8 cellular contexts compared by ENCODE assay signal in genomic region chr17:74842599-74843351, GRCh38.
DNase-seq lines count a peak whose midpoint lies in the region; ATAC-seq and TF ChIP-seq lines count a peak whose summit lies in the region.

No MANE protein-coding gene starts in this region.

- peak overlapping the region in 1 of 2 donors; percentile 11 for H3K4me3 Mint-ChIP-seq in stimulated activated naive B cell treated with anti-CD40 and anti-IgM and Interleukin-4, amounts not matched to agents 10 μg/mL and 1 μg/mL and 100 μg/mL, for 72 hours

- peak overlapping the region in 1 of 2 donors; percentile 70 for H3K27ac ChIP-seq in coronary artery

- peak; percentile 50 for TF ChIP-seq CTCF in GM12875 (IDR thresholded peaks at IDR 0.05; ENCODE audit: borderline replicate concordance, insufficient read depth, low read depth, low read length)
- TF ChIP-seq CTCF in coronary artery (IDR thresholded peaks at IDR 0.05), result peak; percentile 37

- peaks cover 25 to 48% of the 10 kb centered on the region in 2 donors for H3K27me3 Mint-ChIP-seq in stimulated activated naive B cell treated with anti-CD40 and anti-IgM and Interleukin-4, amounts not matched to agents 10 μg/mL and 1 μg/mL and 100 μg/mL, for 72 hours

- H3K36me3 Mint-ChIP-seq in stimulated activated naive B cell treated with anti-CD40 and anti-IgM and Interleukin-4, amounts not matched to agents 10 μg/mL and 1 μg/mL and 100 μg/mL, for 72 hours, result peaks cover 26 to 32% of the 10 kb centered on the region in 2 donors

- no peaks in the 10 kb centered on the region for H3K9me3 Mint-ChIP-seq in stimulated activated naive B cell treated with anti-CD40 and anti-IgM and Interleukin-4, amounts not matched to agents 10 μg/mL and 1 μg/mL and 100 μg/mL, for 72 hours

- H3K4me3 ChIP-seq in GM12875 (ENCODE audit: low read depth, low read length), result no peak overlapping the region
- H3K4me3 ChIP-seq in coronary artery, result peak overlapping the region; percentile 68

- ATAC-seq in stimulated activated naive B cell treated with anti-CD40 and anti-IgM and Interleukin-4, amounts not matched to agents 10 μg/mL and 1 μg/mL and 100 μg/mL, for 72 hours (replicated peaks), result peak; percentile 50 to 62

- H3K27ac Mint-ChIP-seq in stimulated activated naive B cell treated with anti-CD40 and anti-IgM and Interleukin-4, amounts not matched to agents 10 μg/mL and 1 μg/mL and 100 μg/mL, for 72 hours, result no peak overlapping the region

- peaks cover 21 to 27% of the 10 kb centered on the region in 2 donors for H3K4me1 Mint-ChIP-seq in stimulated activated naive B cell treated with anti-CD40 and anti-IgM and Interleukin-4, amounts not matched to agents 10 μg/mL and 1 μg/mL and 100 μg/mL, for 72 hours

- peak; percentile 97 for DNase-seq in 8988T
- peak; percentile 72 for DNase-seq in NCI-H748 (lab: John Stamatoyannopoulos, UW; ENCODE audit: unreplicated experiment)
- DNase-seq in coronary artery (ENCODE audit: low spot score), result no peak
- peak; percentile 27 for DNase-seq in kidney glomerular epithelial cell (lab: John Stamatoyannopoulos, UW)
- DNase-seq in stimulated activated naive B cell treated with anti-CD40 and anti-IgM and Interleukin-4, amounts not matched to agents 10 μg/mL and 1 μg/mL and 100 μg/mL, for 72 hours, result no peak
- DNase-seq in NCI-H2227 treated with DMSO at 0.1 percent for 48 hours (lab: John Stamatoyannopoulos, UW), result no peak
- DNase-seq in activated CD4-positive, CD25-positive, alpha-beta regulatory T cell (lab: John Stamatoyannopoulos, UW), result no peak

Comparison
In these comparisons a context has a peak if more than half of its experiments do, and no peak if none do; other contexts are left out.
1. DNase-seq: peak in 8988T (single experiment), NCI-H748 (single experiment) and kidney glomerular epithelial cell (single experiment); none in coronary artery (single experiment), stimulated activated naive B cell treated with anti-CD40 and anti-IgM and Interleukin-4, amounts not matched to agents 10 μg/mL and 1 μg/mL and 100 μg/mL, for 72 hours (single experiment), NCI-H2227 treated with DMSO at 0.1 percent for 48 hours (single experiment) and activated CD4-positive, CD25-positive, alpha-beta regulatory T cell (0 of 4).